ENCODE assay signal across 20 cellular contexts in genomic region chr2:150596071-150596470, GRCh38.
A peak's percentile ranks its signal among the peaks of the same experiment; 100 is the strongest.
DNase-seq lines count a peak whose midpoint lies in the region; ATAC-seq and TF ChIP-seq lines count a peak whose summit lies in the region.
"Had no signal": no experiment of that assay in that cellular context is flagged by ENCODE, and none has a peak within 500 bp of the region (broad histone marks: within the 10 kb centered on the region; RNA-seq: fewer than 3 reads in every experiment).

No MANE protein-coding gene starts in this region.

- H3K4me1 Mint-ChIP-seq in stimulated activated naive B cell treated with anti-CD40 and anti-IgM and Interleukin-4, amounts not matched to agents 10 μg/mL and 1 μg/mL and 100 μg/mL, for 72 hours: no peaks in the 10 kb centered on the region
- H3K4me1 Mint-ChIP-seq: CD8-positive, alpha-beta memory T cell had no signal

- no peaks in the 10 kb centered on the region for H3K36me3 ChIP-seq in skeletal muscle satellite cell (ENCODE audit: insufficient read depth, low read length)
- H3K36me3 ChIP-seq: cardiac muscle cell, esophagus muscularis mucosa, tibial artery had no signal

- peaks cover 0 to 2% of the 10 kb centered on the region in 2 donors for H3K9me3 Mint-ChIP-seq in stimulated activated naive B cell treated with anti-CD40 and anti-IgM and Interleukin-4, amounts not matched to agents 10 μg/mL and 1 μg/mL and 100 μg/mL, for 72 hours
- H3K9me3 Mint-ChIP-seq: activated T-helper 1 cell treated with anti-CD3 and anti-CD28 coated beads, Interleukin-12 subunit alpha, Interleukin-12 subunit beta, Interleukin-2, Interleukin-4 antibody, amounts not matched to agents 30 ng/mL and 10 ng/mL and 1 ng/mL, durations not matched to agents 14 hours and 24 hours and 36 hours had no signal

- H3K9ac ChIP-seq in skeletal muscle satellite cell (ENCODE audit: low read depth, low read length): peak overlapping the region; percentile 64

- TF ChIP-seq CTCF in fibroblast of the aortic adventitia (IDR thresholded peaks at IDR 0.05; ENCODE audit: insufficient read depth, low read length): no peak

- H3K4me3 ChIP-seq in fibroblast of the aortic adventitia (ENCODE audit: low read depth, low read length): no peak overlapping the region
- no peak overlapping the region for H3K4me3 ChIP-seq in skeletal muscle satellite cell (ENCODE audit: low read length)
- H3K4me3 ChIP-seq: cardiac muscle cell, esophagus muscularis mucosa, tibial artery had no signal

- intact Hi-C loops in posterior cingulate gyrus (cut with DNase I): no loop called here

- peaks cover 0 to 5% of the 10 kb centered on the region in 2 donors for H3K27me3 Mint-ChIP-seq in stimulated activated naive B cell treated with anti-CD40 and anti-IgM and Interleukin-4, amounts not matched to agents 10 μg/mL and 1 μg/mL and 100 μg/mL, for 72 hours
- H3K27me3 Mint-ChIP-seq: activated naive CD8-positive, alpha-beta T cell; CD8-positive, alpha-beta memory T cell had no signal

- peaks cover 31% of the 10 kb centered on the region for H3K4me1 ChIP-seq in skeletal muscle satellite cell (ENCODE audit: control insufficient read depth, insufficient read depth, low read length)

- no peaks in the 10 kb centered on the region for H3K9me3 ChIP-seq in skeletal muscle satellite cell (replicated peaks; ENCODE audit: low read length)
- H3K9me3 ChIP-seq: esophagus muscularis mucosa, tibial artery had no signal

- DNase-seq in DMS 273 (lab: John Stamatoyannopoulos, UW; ENCODE audit: unreplicated experiment): peak; percentile 50
- DNase-seq in DMS 273 treated with DMSO at 0.1 percent for 48 hours (lab: John Stamatoyannopoulos, UW): no peak
- peak; percentile 54 for DNase-seq in amniotic epithelial cell (ENCODE audit: low read depth)
- peak; percentile 66 for DNase-seq in fibroblast of the aortic adventitia (ENCODE audit: low read depth)
- DNase-seq in stimulated activated naive B cell treated with anti-CD40 and anti-IgM and Interleukin-4, amounts not matched to agents 10 μg/mL and 1 μg/mL and 100 μg/mL, for 72 hours: no peak
- no peak for DNase-seq in posterior cingulate gyrus
- DNase-seq: CD8-positive, alpha-beta memory T cell; H7; NCI-H187 treated with DMSO at 0.1 percent for 48 hours; NCI-H510A treated with DMSO at 0.1 percent for 48 hours; SHP77; stimulated activated naive CD4-positive, alpha-beta T cell; tibial artery had no signal

- H3K4me3 Mint-ChIP-seq in stimulated activated naive B cell treated with anti-CD40 and anti-IgM and Interleukin-4, amounts not matched to agents 10 μg/mL and 1 μg/mL and 100 μg/mL, for 72 hours: no peak overlapping the region
- H3K4me3 Mint-ChIP-seq: activated naive CD8-positive, alpha-beta T cell; activated T-helper 1 cell treated with anti-CD3 and anti-CD28 coated beads, Interleukin-12 subunit alpha, Interleukin-12 subunit beta, Interleukin-2, Interleukin-4 antibody, amounts not matched to agents 30 ng/mL and 10 ng/mL and 1 ng/mL, durations not matched to agents 14 hours and 24 hours and 36 hours; CD8-positive, alpha-beta memory T cell had no signal

- H3K27ac Mint-ChIP-seq in stimulated activated naive B cell treated with anti-CD40 and anti-IgM and Interleukin-4, amounts not matched to agents 10 μg/mL and 1 μg/mL and 100 μg/mL, for 72 hours: no peak overlapping the region
- H3K27ac Mint-ChIP-seq: activated naive CD8-positive, alpha-beta T cell; activated T-helper 1 cell treated with anti-CD3 and anti-CD28 coated beads, Interleukin-12 subunit alpha, Interleukin-12 subunit beta, Interleukin-2, Interleukin-4 antibody, amounts not matched to agents 30 ng/mL and 10 ng/mL and 1 ng/mL, durations not matched to agents 14 hours and 24 hours and 36 hours; CD8-positive, alpha-beta memory T cell had no signal

- H3K27me3 ChIP-seq in skeletal muscle satellite cell (ENCODE audit: control insufficient read depth, insufficient read depth, low read length): no peaks in the 10 kb centered on the region
- H3K27me3 ChIP-seq: cardiac muscle cell, esophagus muscularis mucosa, tibial artery had no signal

- ATAC-seq in stimulated activated naive B cell treated with anti-CD40 and anti-IgM and Interleukin-4, amounts not matched to agents 10 μg/mL and 1 μg/mL and 100 μg/mL, for 72 hours (replicated peaks): no peak
- no peak for ATAC-seq in HG03565 (IDR thresholded peaks at IDR 0.05; ENCODE audit: unreplicated experiment)
- ATAC-seq: activated CD4-positive, CD25-positive, alpha-beta regulatory T cell treated with anti-CD3 and anti-CD28 coated beads, Interleukin-2, amount 50 U/mL, for 24 hours had no signal

- no peak overlapping the region for H3K4me2 ChIP-seq in skeletal muscle satellite cell (ENCODE audit: low read length)

- no peaks in the 10 kb centered on the region for H3K36me3 Mint-ChIP-seq in stimulated activated naive B cell treated with anti-CD40 and anti-IgM and Interleukin-4, amounts not matched to agents 10 μg/mL and 1 μg/mL and 100 μg/mL, for 72 hours
- H3K36me3 Mint-ChIP-seq: activated naive CD8-positive, alpha-beta T cell; CD8-positive, alpha-beta memory T cell had no signal

Comparison
In these comparisons a context has a peak if more than half of its experiments do, and no peak if none do; other contexts are left out.
1. DNase-seq: peak in DMS 273 (single experiment), amniotic epithelial cell (single experiment) and fibroblast of the aortic adventitia (single experiment); none in DMS 273 treated with DMSO at 0.1 percent for 48 hours (single experiment), stimulated activated naive B cell treated with anti-CD40 and anti-IgM and Interleukin-4, amounts not matched to agents 10 μg/mL and 1 μg/mL and 100 μg/mL, for 72 hours (single experiment) and posterior cingulate gyrus (0 of 10).